ENCODE assay signal across 29 cellular contexts in genomic region chr5:83084336-83084735, GRCh38. TPM values are rescaled to one million over a fixed set of nuclear protein-coding genes. Genes with fewer than 3 reads are reported as not detected.
"Had no signal": no experiment of that assay in that cellular context is flagged by ENCODE, and none has a peak within 500 bp of the region (broad histone marks: within the 10 kb centered on the region; RNA-seq: fewer than 3 reads in every experiment).

No MANE protein-coding gene starts in this region.

- H3K4me1 ChIP-seq: ascending aorta, esophagus muscularis mucosa, heart left ventricle had no signal

- FAIRE-seq: bronchial epithelial cell, frontal cortex had no signal

- DNase-seq: activated CD4-positive, alpha-beta memory T cell treated with anti-CD3 and anti-CD28 coated beads for 36 hours; activated CD4-positive, alpha-beta T cell treated with anti-CD3 and anti-CD28 coated beads for 36 hours; activated CD4-positive, alpha-beta T cell treated with anti-CD3 and anti-CD28 coated beads, Interleukin-2, amount 10 ng/mL, durations not matched to agents 24 days and 14 days; activated CD4-positive, CD25-positive, alpha-beta regulatory T cell; activated CD4-positive, CD25-positive, alpha-beta regulatory T cell treated with anti-CD3 and anti-CD28 coated beads, Interleukin-2, amount 50 U/mL, for 72 hours; activated CD8-positive, alpha-beta memory T cell treated with anti-CD3 and anti-CD28 coated beads, Interleukin-2, amount 10 ng/mL, durations not matched to agents 7 days and 5 days; activated CD8-positive, alpha-beta memory T cell treated with anti-CD3 and anti-CD28 coated beads, Interleukin-2, amount 50 U/mL, for 4 hours; activated CD8-positive, alpha-beta T cell treated with anti-CD3 and anti-CD28 coated beads, Interleukin-2, amount 10 ng/mL, durations not matched to agents 7 days and 5 days; activated gamma-delta T cell; activated naive CD4-positive, alpha-beta T cell; activated naive CD4-positive, alpha-beta T cell treated with anti-CD3 and anti-CD28 coated beads, Interleukin-2, amount 10 ng/mL, durations not matched to agents 7 days and 5 days; activated naive CD8-positive, alpha-beta T cell treated with anti-CD3 and anti-CD28 coated beads, Interleukin-2, amount 10 ng/mL, durations not matched to agents 7 days and 5 days; activated T-cell treated with anti-CD3 and anti-CD28 coated beads, Interleukin-2, amount 50 U/mL, for 1 hour; activated T-cell treated with anti-CD3 and anti-CD28 coated beads, Interleukin-2, amount 50 U/mL, for 72 hours; brain microvascular endothelial cell; dorsolateral prefrontal cortex; effector memory CD4-positive, alpha-beta T cell; erythroblast; glutamatergic neuron; heart left ventricle; SW 1271; T-cell; T1000 had no signal

- ATAC-seq: activated CD4-positive, alpha-beta T cell treated with anti-CD3 and anti-CD28 coated beads for 36 hours; activated CD8-positive, alpha-beta memory T cell treated with anti-CD3 and anti-CD28 coated beads, Interleukin-2, amount 10 ng/mL, durations not matched to agents 7 days and 5 days; activated CD8-positive, alpha-beta T cell treated with anti-CD3 and anti-CD28 coated beads, Interleukin-2, amount 10 ng/mL, durations not matched to agents 7 days and 5 days; activated naive CD4-positive, alpha-beta T cell treated with anti-CD3 and anti-CD28 coated beads, Interleukin-2, amount 50 U/mL, for 72 hours; activated T-cell treated with anti-CD3 and anti-CD28 coated beads, Interleukin-2, amount 50 U/mL, for 72 hours; heart left ventricle; T-cell had no signal

- H3K27ac ChIP-seq: ascending aorta, brain microvascular endothelial cell, coronary artery, dorsolateral prefrontal cortex, esophagus muscularis mucosa, heart left ventricle had no signal

- H3K9me3 ChIP-seq: ascending aorta, esophagus muscularis mucosa, heart left ventricle had no signal

- H3K27me3 ChIP-seq: ascending aorta, brain microvascular endothelial cell, dorsolateral prefrontal cortex, esophagus muscularis mucosa, heart left ventricle had no signal

- H3K36me3 ChIP-seq: ascending aorta, brain microvascular endothelial cell, esophagus muscularis mucosa, heart left ventricle had no signal

- H3K4me3 ChIP-seq: ascending aorta, coronary artery, dorsolateral prefrontal cortex, esophagus muscularis mucosa, heart left ventricle had no signal

RNA-seq across cellular contexts. Expression of gene XRCC4, which starts 7.0 kb away (rescaled TPM):
- total RNA-seq: ascending aorta had no signal
